ENCODE assay signal across 8 cellular contexts in genomic region chr9:133787749-133788015, GRCh38. TPM values are rescaled to one million over a fixed set of nuclear protein-coding genes. Genes with fewer than 3 reads are reported as not detected.
A peak's percentile ranks its signal among the peaks of the same experiment; 100 is the strongest.
DNase-seq lines count a peak whose midpoint lies in the region; ATAC-seq and TF ChIP-seq lines count a peak whose summit lies in the region.

No MANE protein-coding gene starts in this region.

- no peak overlapping the region for H3K27ac Mint-ChIP-seq in osteocyte (ENCODE audit: unreplicated experiment)

- DNase-seq in NCI-H226 (peak; percentile 20), cardiac muscle cell (ENCODE audit: low read depth in 1 of 2, low spot score in 1 of 2) (peak; percentile 44 to 45), osteocyte (ENCODE audit: extremely low spot score, unreplicated experiment) (no peak), sigmoid colon (no peak), brain microvascular endothelial cell (no peak)

- ATAC-seq in GM19397 (IDR thresholded peaks at IDR 0.05; ENCODE audit: unreplicated experiment) (peak; percentile 67), GM18873 (IDR thresholded peaks at IDR 0.05; ENCODE audit: low FRiP score, unreplicated experiment) (no peak)

- intact Hi-C loops in sigmoid colon (cut with DNase I): no loop called here

- peaks cover 29% of the 10 kb centered on the region for H4K20me1 ChIP-seq in BLaER1

- no peaks in the 10 kb centered on the region for H3K4me1 Mint-ChIP-seq in osteocyte (ENCODE audit: unreplicated experiment)

- 30 to 51% methylated on average over 6 of the region's 6 CpGs for WGBS in sigmoid colon, 2 donors

- H3K36me3 ChIP-seq in BLaER1 (peaks cover 37% of the 10 kb centered on the region), cardiac muscle cell (peaks cover 3% of the 10 kb centered on the region), sigmoid colon (peaks cover 0 to 7% (median 0%) of the 10 kb centered on the region in 4 donors), brain microvascular endothelial cell (replicated peaks) (peaks cover 5% of the 10 kb centered on the region)

- no peak overlapping the region for H3K4me3 Mint-ChIP-seq in osteocyte (ENCODE audit: unreplicated experiment)

- H3K27ac ChIP-seq in BLaER1 (no peak overlapping the region), cardiac muscle cell (no peak overlapping the region), sigmoid colon (no peak overlapping the region), brain microvascular endothelial cell (no peak overlapping the region)

- H3K9me3 Mint-ChIP-seq in osteocyte (ENCODE audit: unreplicated experiment): no peaks in the 10 kb centered on the region

- H3K4me2 ChIP-seq in BLaER1: peak overlapping the region; percentile 89

- no peaks in the 10 kb centered on the region for H3K27me3 ChIP-seq in BLaER1
- H3K27me3 ChIP-seq in cardiac muscle cell: no peaks in the 10 kb centered on the region
- H3K27me3 ChIP-seq in sigmoid colon: no peaks in the 10 kb centered on the region
- no peaks in the 10 kb centered on the region for H3K27me3 ChIP-seq in brain microvascular endothelial cell (replicated peaks)

- TF ChIP-seq POLR2A in sigmoid colon (IDR thresholded peaks at IDR 0.05): no peak

- in situ Hi-C loops in brain microvascular endothelial cell (cut with HindIII; ENCODE audit: low pct_ligation_motif_present, low sequenced_read_pairs): loop anchor here (10.0 kb wide), 1 partner anchor 207 kb away; the partner anchor contains the start of gene VAV2

- TF ChIP-seq EP300 in sigmoid colon (IDR thresholded peaks at IDR 0.05): no peak

- no peaks in the 10 kb centered on the region for H3K27me3 Mint-ChIP-seq in osteocyte (ENCODE audit: unreplicated experiment)

- no peak overlapping the region for H3K9ac ChIP-seq in BLaER1

- no peak overlapping the region for H3K4me3 ChIP-seq in BLaER1
- H3K4me3 ChIP-seq in cardiac muscle cell: no peak overlapping the region
- no peak overlapping the region for H3K4me3 ChIP-seq in sigmoid colon
- no peak overlapping the region for H3K4me3 ChIP-seq in brain microvascular endothelial cell (ENCODE audit: low read depth, low read length)

- H3K36me3 Mint-ChIP-seq in osteocyte (ENCODE audit: unreplicated experiment): peaks cover 6% of the 10 kb centered on the region

- H3K4me1 ChIP-seq in BLaER1 (peaks cover 80% of the 10 kb centered on the region), cardiac muscle cell (ENCODE audit: low read depth) (no peaks in the 10 kb centered on the region), sigmoid colon (peaks cover 0 to 14% (median 3%) of the 10 kb centered on the region in 4 donors)

- TF ChIP-seq CTCF in cardiac muscle cell (IDR thresholded peaks at IDR 0.05; ENCODE audit: low read depth, low read length) (no peak), osteocyte (IDR thresholded peaks at IDR 0.05) (no peak), sigmoid colon (IDR thresholded peaks at IDR 0.05) (no peak), brain microvascular endothelial cell (IDR thresholded peaks at IDR 0.05; ENCODE audit: low read depth, low read length, missing control alignments) (no peak)

- H3K9me3 ChIP-seq in BLaER1: no peaks in the 10 kb centered on the region
- H3K9me3 ChIP-seq in cardiac muscle cell (ENCODE audit: low read depth): no peaks in the 10 kb centered on the region
- H3K9me3 ChIP-seq in sigmoid colon: no peaks in the 10 kb centered on the region

RNA-seq across cellular contexts. Expression of gene SARDH, which starts 49.5 kb away (rescaled TPM):
- 10.8 and 16.9 TPM in 2 replicates for total RNA-seq in cardiac muscle cell
- 6.0 and 8.5 TPM in 2 replicates for polyA plus RNA-seq in cardiac muscle cell
- total RNA-seq in osteocyte: 0.21 and 0.56 TPM in 2 replicates
- 1 to 10 TPM in 3 of 4 donors, under 1 TPM in 1; 0.49 to 3.0 (median 2.4) TPM for total RNA-seq in sigmoid colon
- polyA plus RNA-seq in sigmoid colon: 1 to 10 TPM in 1 of 3 donors, under 1 TPM in 1, not detected in 1; 0.60 to 2.1 TPM

Comparison
In these comparisons a context has a peak if more than half of its experiments do, and no peak if none do; other contexts are left out.
1. DNase-seq: peak in NCI-H226 (single experiment) and cardiac muscle cell (2 of 2); none in osteocyte (single experiment), sigmoid colon (single experiment) and brain microvascular endothelial cell (single experiment).